In genomic region chr7:36227223-36227622, GRCh38 we compare ENCODE assay signal across 14 cellular contexts.
DNase-seq lines count a peak whose midpoint lies in the region; ATAC-seq, FAIRE-seq and TF ChIP-seq lines count a peak whose summit lies in the region.
"Had no signal": no experiment of that assay in that cellular context is flagged by ENCODE, and none has a peak within 500 bp of the region (broad histone marks: within the 10 kb centered on the region; RNA-seq: fewer than 3 reads in every experiment).

No MANE protein-coding gene starts in this region.

- FAIRE-seq in bronchial epithelial cell (lab: Jason Lieb, UNC) = peak; percentile 66

- H3K27ac ChIP-seq in suprapubic skin = no peak overlapping the region

- peaks cover 1% of the 10 kb centered on the region for H3K27me3 ChIP-seq in bronchial epithelial cell (ENCODE audit: control insufficient read depth, insufficient read depth, low read length)
- H3K27me3 ChIP-seq in suprapubic skin = no peaks in the 10 kb centered on the region

- no peak for TF ChIP-seq EP300 in suprapubic skin (IDR thresholded peaks at IDR 0.05)

- H3K4me1 ChIP-seq in suprapubic skin = peaks cover 4% of the 10 kb centered on the region

- H3K36me3 ChIP-seq in bronchial epithelial cell (ENCODE audit: control insufficient read depth, insufficient read depth, low read length) (no peaks in the 10 kb centered on the region), suprapubic skin (no peaks in the 10 kb centered on the region)

- DNase-seq in GM04503 (ENCODE audit: low read depth) (peak; percentile 93), bronchial epithelial cell (ENCODE audit: low read depth) (no peak), iPS-NIHi11 (ENCODE audit: low spot score) (peak; percentile 32), suprapubic skin (ENCODE audit: low spot score in 2 of 2) (peak; percentile 82 to 86), NCI-H345 (lab: John Stamatoyannopoulos, UW) (no peak), SIG-M5 (lab: John Stamatoyannopoulos, UW) (no peak), NCI-H2171 (lab: John Stamatoyannopoulos, UW) (no peak)
- DNase-seq: activated CD8-positive, alpha-beta T cell treated with anti-CD3 and anti-CD28 coated beads, Interleukin-2, amount 10 ng/mL, durations not matched to agents 7 days and 5 days; COR-L47; effector CD8-positive, alpha-beta T cell; immature natural killer cell; NCI-H1105 treated with DMSO at 0.1 percent for 48 hours; stimulated activated CD4-positive, alpha-beta T cell treated with anti-CD3 and anti-CD28 coated beads, Interleukin-2, amount 100 ng/mL, for 48 hours had no signal

- TF ChIP-seq CTCF in bronchial epithelial cell (IDR thresholded peaks at IDR 0.05; ENCODE audit: insufficient read depth, low read length, severe bottlenecking) (no peak), suprapubic skin (IDR thresholded peaks at IDR 0.05) (no peak)

- ATAC-seq in HG02642 (IDR thresholded peaks at IDR 0.05; ENCODE audit: poor library complexity, unreplicated experiment) = no peak
- ATAC-seq: activated CD8-positive, alpha-beta T cell treated with anti-CD3 and anti-CD28 coated beads, Interleukin-2, amount 10 ng/mL, durations not matched to agents 7 days and 5 days had no signal

- no peaks in the 10 kb centered on the region for H3K9me3 ChIP-seq in suprapubic skin

- TF ChIP-seq POLR2A in suprapubic skin (IDR thresholded peaks at IDR 0.05) = no peak

- no peak overlapping the region for H3K4me3 ChIP-seq in bronchial epithelial cell (ENCODE audit: low read depth, low read length)
- H3K4me3 ChIP-seq in suprapubic skin = no peak overlapping the region

- 14% methylated on average over 5 of the region's 5 CpGs for WGBS in suprapubic skin

Comparison
In these comparisons a context has a peak if more than half of its experiments do, and no peak if none do; other contexts are left out.
1. DNase-seq: peak in GM04503 (single experiment), iPS-NIHi11 (single experiment) and suprapubic skin (2 of 2); none in bronchial epithelial cell (single experiment), NCI-H345 (single experiment), SIG-M5 (single experiment) and NCI-H2171 (single experiment).